Comparison of ENCODE assay signal across 10 cellular contexts in genomic region chr2:120779781-120780283, GRCh38. TPM values are rescaled to one million over a fixed set of nuclear protein-coding genes. Genes with fewer than 3 reads are reported as not detected.
DNase-seq lines count a peak whose midpoint lies in the region; ATAC-seq and TF ChIP-seq lines count a peak whose summit lies in the region.
"Had no signal": no experiment of that assay in that cellular context is flagged by ENCODE, and none has a peak within 500 bp of the region (broad histone marks: within the 10 kb centered on the region; RNA-seq: fewer than 3 reads in every experiment).

No MANE protein-coding gene starts in this region.

- H3K4me3 ChIP-seq in adrenal gland, result no peak overlapping the region

- intact Hi-C loops in adrenal gland (cut with DNase I), result no loop called here

- WGBS in adrenal gland, 4 donors, result 73 to 74% (median 73%) methylated on average over 13 of the region's 13 CpGs

- peaks cover 5% of the 10 kb centered on the region for H3K4me1 Mint-ChIP-seq in stimulated activated effector memory CD8-positive, alpha-beta T cell treated with anti-CD3 and anti-CD28 coated beads, Interleukin-12 subunit alpha, Interleukin-12 subunit beta, amount 100 ng/mL, for 72 hours

- H3K36me3 Mint-ChIP-seq in stimulated activated effector memory CD8-positive, alpha-beta T cell treated with anti-CD3 and anti-CD28 coated beads, Interleukin-12 subunit alpha, Interleukin-12 subunit beta, amount 100 ng/mL, for 72 hours, result no peaks in the 10 kb centered on the region

- H3K27me3 ChIP-seq in adrenal gland, result no peaks in the 10 kb centered on the region

- peaks cover 7% of the 10 kb centered on the region in 2 donors for H3K4me1 ChIP-seq in adrenal gland (replicated peaks in 1 of 2)

- H3K4me3 Mint-ChIP-seq in stimulated activated effector memory CD8-positive, alpha-beta T cell treated with anti-CD3 and anti-CD28 coated beads, Interleukin-12 subunit alpha, Interleukin-12 subunit beta, amount 100 ng/mL, for 72 hours, result no peak overlapping the region
- H3K4me3 Mint-ChIP-seq: activated T-cell treated with anti-CD3 and anti-CD28 coated beads, Interleukin-2, amount 50 U/mL, for 4 hours had no signal

- peak; percentile 49 for DNase-seq in GM04504 (ENCODE audit: low read depth)
- DNase-seq in NCI-H69 (lab: John Stamatoyannopoulos, UW), result peak; percentile 40
- DNase-seq in dermis blood vessel endothelial cell, result peak; percentile 20
- peak; percentile 24 for DNase-seq in occipital lobe (lab: John Stamatoyannopoulos, UW)
- DNase-seq in HuH-7.5 (ENCODE audit: low spot score), result no peak
- DNase-seq in stimulated activated effector memory CD8-positive, alpha-beta T cell treated with anti-CD3 and anti-CD28 coated beads, Interleukin-12 subunit alpha, Interleukin-12 subunit beta, amount 100 ng/mL, for 72 hours (ENCODE audit: low spot score in 2 of 2), result no peak
- no peak for DNase-seq in adrenal gland
- DNase-seq: activated T-cell treated with anti-CD3 and anti-CD28 coated beads, Interleukin-2, amount 50 U/mL, for 4 hours had no signal

- no peaks in the 10 kb centered on the region for H3K36me3 ChIP-seq in adrenal gland (replicated peaks in 1 of 2)

- H3K9me3 Mint-ChIP-seq in stimulated activated effector memory CD8-positive, alpha-beta T cell treated with anti-CD3 and anti-CD28 coated beads, Interleukin-12 subunit alpha, Interleukin-12 subunit beta, amount 100 ng/mL, for 72 hours, result no peaks in the 10 kb centered on the region
- H3K9me3 Mint-ChIP-seq: activated T-cell treated with anti-CD3 and anti-CD28 coated beads, Interleukin-2, amount 50 U/mL, for 4 hours had no signal

- no peak overlapping the region for H3K27ac Mint-ChIP-seq in stimulated activated effector memory CD8-positive, alpha-beta T cell treated with anti-CD3 and anti-CD28 coated beads, Interleukin-12 subunit alpha, Interleukin-12 subunit beta, amount 100 ng/mL, for 72 hours

- no peaks in the 10 kb centered on the region for H3K9me3 ChIP-seq in adrenal gland (replicated peaks in 1 of 3)

- H3K27ac ChIP-seq in adrenal gland, result no peak overlapping the region

- no peak for TF ChIP-seq POLR2A in adrenal gland (IDR thresholded peaks at IDR 0.05)

- no peak for TF ChIP-seq CTCF in adrenal gland (IDR thresholded peaks at IDR 0.05)

- ATAC-seq in HG03354 (IDR thresholded peaks at IDR 0.05; ENCODE audit: poor library complexity, severe bottlenecking, unreplicated experiment), result no peak
- ATAC-seq in stimulated activated effector memory CD8-positive, alpha-beta T cell treated with anti-CD3 and anti-CD28 coated beads, Interleukin-12 subunit alpha, Interleukin-12 subunit beta, amount 100 ng/mL, for 72 hours, result no peak
- ATAC-seq: activated T-cell treated with anti-CD3 and anti-CD28 coated beads, Interleukin-2, amount 50 U/mL, for 4 hours had no signal

RNA-seq across cellular contexts. Expression of gene GLI2, which starts 44.2 kb away (rescaled TPM):
- 0.34 TPM in 1 of 2 replicates, not detected in the other for total RNA-seq in dermis blood vessel endothelial cell
- total RNA-seq in occipital lobe, result 2.8 TPM
- 1 to 10 TPM; 1.6 to 4.5 (median 2.7) TPM for total RNA-seq in adrenal gland
- polyA plus RNA-seq in adrenal gland, result 1 to 10 TPM in 2 of 3 donors, under 1 TPM in 1; 0.51 to 2.7 (median 1.7) TPM
- polyA plus RNA-seq: endothelial cell of umbilical vein had no signal

Comparison
In these comparisons a context has a peak if more than half of its experiments do, and no peak if none do; other contexts are left out.
1. DNase-seq: peak in GM04504 (single experiment), NCI-H69 (single experiment), dermis blood vessel endothelial cell (single experiment) and occipital lobe (single experiment); none in HuH-7.5 (single experiment), stimulated activated effector memory CD8-positive, alpha-beta T cell treated with anti-CD3 and anti-CD28 coated beads, Interleukin-12 subunit alpha, Interleukin-12 subunit beta, amount 100 ng/mL, for 72 hours (0 of 2) and adrenal gland (0 of 7).